ENCODE assay signal across 2 cellular contexts in the genomic region with DNA sequence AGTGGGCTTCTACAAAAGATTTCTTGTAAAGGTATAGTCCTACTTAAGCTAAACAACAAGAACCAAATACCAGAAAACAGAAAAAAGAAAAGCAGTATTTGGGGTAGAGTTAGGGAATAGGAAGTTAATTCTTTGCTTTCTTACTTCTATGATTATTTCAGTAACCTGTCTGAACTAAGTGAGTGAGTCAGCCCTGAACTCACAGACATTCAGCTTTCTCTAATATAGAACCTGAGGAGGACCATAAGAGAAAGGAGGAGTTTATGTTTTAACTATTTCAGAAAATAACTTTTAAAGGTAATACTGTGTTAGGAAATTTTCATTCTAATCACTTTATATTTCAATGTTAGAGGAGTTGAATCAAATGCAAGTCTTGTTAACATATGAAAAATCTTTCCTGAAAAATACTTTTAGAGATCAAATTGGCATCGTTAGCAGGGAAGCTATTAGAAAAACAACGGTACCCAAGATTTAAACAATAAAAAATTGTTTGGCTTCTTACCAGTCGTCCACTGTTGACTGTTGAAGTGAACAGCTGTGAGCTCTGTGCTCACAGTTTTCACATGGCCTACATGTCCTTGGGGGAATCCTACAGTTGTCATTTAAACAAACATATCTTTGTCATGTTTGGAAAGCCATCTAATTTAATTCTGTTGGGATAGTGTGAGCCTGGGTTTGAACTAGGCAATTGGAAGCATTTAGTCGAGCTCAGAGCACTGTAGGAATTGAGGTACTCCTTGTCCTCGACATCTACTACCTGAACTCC.
A peak's percentile ranks its signal among the peaks of the same experiment; 100 is the strongest.
TF ChIP-seq lines count a peak whose summit lies in the region.

No MANE protein-coding gene starts in this region.

TF ChIP-seq in HCT116, 20 proteins besides CTCF, POLR2A, EP300 and RAD21 (continued from another document):
- TF ChIP-seq, protein P1, sequence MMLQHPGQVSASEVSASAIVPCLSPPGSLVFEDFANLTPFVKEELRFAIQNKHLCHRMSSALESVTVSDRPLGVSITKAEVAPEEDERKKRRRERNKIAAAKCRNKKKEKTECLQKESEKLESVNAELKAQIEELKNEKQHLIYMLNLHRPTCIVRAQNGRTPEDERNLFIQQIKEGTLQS (IDR thresholded peaks at IDR 0.05): no peak
- TF ChIP-seq SP1 (IDR thresholded peaks at IDR 0.05; ENCODE audit: low read depth) (no peak), ZFX (IDR thresholded peaks at IDR 0.05) (no peak), SRF (IDR thresholded peaks at IDR 0.05; ENCODE audit: low read depth) (no peak), TCF7L2 (IDR thresholded peaks at IDR 0.05; ENCODE audit: borderline replicate concordance, extremely low read depth, insufficient read depth, insufficient read length) (no peak), EZH2phosphoT487 (IDR thresholded peaks at IDR 0.05; ENCODE audit: borderline replicate concordance) (no peak), EGR1 (IDR thresholded peaks at IDR 0.05; ENCODE audit: low read depth) (no peak), SIN3A (IDR thresholded peaks at IDR 0.05; ENCODE audit: low read depth) (no peak), YY1 (IDR thresholded peaks at IDR 0.05; ENCODE audit: extremely low read depth, insufficient replicate concordance, low read depth, low read length) (no peak)
- TF ChIP-seq, protein P2, sequence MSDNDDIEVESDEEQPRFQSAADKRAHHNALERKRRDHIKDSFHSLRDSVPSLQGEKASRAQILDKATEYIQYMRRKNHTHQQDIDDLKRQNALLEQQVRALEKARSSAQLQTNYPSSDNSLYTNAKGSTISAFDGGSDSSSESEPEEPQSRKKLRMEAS (IDR thresholded peaks at IDR 0.05): no peak

TF ChIP-seq in SK-N-SH, 30 proteins besides CTCF, POLR2A, EP300 and RAD21 (continued from another document):
- TF ChIP-seq, protein P3, sequence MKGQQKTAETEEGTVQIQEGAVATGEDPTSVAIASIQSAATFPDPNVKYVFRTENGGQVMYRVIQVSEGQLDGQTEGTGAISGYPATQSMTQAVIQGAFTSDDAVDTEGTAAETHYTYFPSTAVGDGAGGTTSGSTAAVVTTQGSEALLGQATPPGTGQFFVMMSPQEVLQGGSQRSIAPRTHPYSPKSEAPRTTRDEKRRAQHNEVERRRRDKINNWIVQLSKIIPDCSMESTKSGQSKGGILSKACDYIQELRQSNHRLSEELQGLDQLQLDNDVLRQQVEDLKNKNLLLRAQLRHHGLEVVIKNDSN (IDR thresholded peaks at IDR 0.05; ENCODE audit: borderline replicate concordance, low read depth): no peak
- TF ChIP-seq EZH2phosphoT487 (IDR thresholded peaks at IDR 0.05; ENCODE audit: borderline replicate concordance, low read depth): no peak
- TF ChIP-seq, protein P4, sequence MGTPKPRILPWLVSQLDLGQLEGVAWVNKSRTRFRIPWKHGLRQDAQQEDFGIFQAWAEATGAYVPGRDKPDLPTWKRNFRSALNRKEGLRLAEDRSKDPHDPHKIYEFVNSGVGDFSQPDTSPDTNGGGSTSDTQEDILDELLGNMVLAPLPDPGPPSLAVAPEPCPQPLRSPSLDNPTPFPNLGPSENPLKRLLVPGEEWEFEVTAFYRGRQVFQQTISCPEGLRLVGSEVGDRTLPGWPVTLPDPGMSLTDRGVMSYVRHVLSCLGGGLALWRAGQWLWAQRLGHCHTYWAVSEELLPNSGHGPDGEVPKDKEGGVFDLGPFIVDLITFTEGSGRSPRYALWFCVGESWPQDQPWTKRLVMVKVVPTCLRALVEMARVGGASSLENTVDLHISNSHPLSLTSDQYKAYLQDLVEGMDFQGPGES (IDR thresholded peaks at IDR 0.05; ENCODE audit: low read depth, low read length): no peak
- peak; percentile 2; the same call in 1 of the 2 replicates for TF ChIP-seq FOSL2 (IDR thresholded peaks at IDR 0.05; ENCODE audit: borderline replicate concordance, low read depth)
